ENCODE assay signal across 13 cellular contexts in the genomic region with DNA sequence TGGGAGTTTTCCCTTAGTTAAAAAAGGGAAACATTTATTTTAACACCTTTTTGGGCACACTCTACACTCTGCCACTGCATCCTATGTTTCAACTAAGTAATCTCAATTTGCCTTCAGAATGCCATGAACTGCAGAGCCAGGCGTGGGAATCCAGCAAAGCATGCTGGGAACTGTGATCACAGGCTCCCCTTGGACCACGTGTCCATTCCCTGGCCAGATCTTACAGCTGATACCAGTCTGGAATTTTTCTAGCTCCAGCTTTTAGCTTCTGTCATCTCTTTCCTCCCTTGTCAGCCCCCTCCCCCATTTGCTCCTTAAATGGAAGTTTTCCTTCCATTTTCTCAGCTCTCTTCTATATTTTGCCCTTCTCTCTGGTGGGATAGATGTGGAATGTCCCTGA. TPM values are rescaled to one million over a fixed set of nuclear protein-coding genes. Genes with fewer than 3 reads are reported as not detected.
DNase-seq lines count a peak whose midpoint lies in the region; ATAC-seq and TF ChIP-seq lines count a peak whose summit lies in the region.
"Had no signal": no experiment of that assay in that cellular context is flagged by ENCODE, and none has a peak within 500 bp of the region (broad histone marks: within the 10 kb centered on the region; RNA-seq: fewer than 3 reads in every experiment).

No MANE protein-coding gene starts in this region.

- peaks cover 46 to 59% of the 10 kb centered on the region in 2 experiments for H3K4me1 ChIP-seq in neutrophil (ENCODE audit: control insufficient read depth in 1 of 2, insufficient read depth in 1 of 2, low read depth in 1 of 2, low read length in 1 of 2)

- H3K36me3 ChIP-seq in neutrophil: peaks cover 43% of the 10 kb centered on the region

- intact Hi-C loops in activated CD4-positive, alpha-beta T cell treated with anti-CD3 and anti-CD28 coated beads for 36 hours (cut with DNase I, micrococcal nuclease): no loop called here

- TF ChIP-seq CTCF in neutrophil (IDR thresholded peaks at IDR 0.05) (no peak), WTC11 (IDR thresholded peaks at IDR 0.05) (no peak)

- H3K9me3 Mint-ChIP-seq in activated CD4-positive, alpha-beta T cell treated with anti-CD3 and anti-CD28 coated beads for 36 hours (ENCODE audit: low read depth): no peaks in the 10 kb centered on the region
- H3K9me3 Mint-ChIP-seq in WTC11: no peaks in the 10 kb centered on the region

- CTCF ChIA-PET in activated CD4-positive, alpha-beta T cell treated with anti-CD3 and anti-CD28 coated beads for 36 hours (lab: Charles Lee): interaction anchor here (0.7 to 2.2 kb wide), 5 partner anchors 10 to 119 kb away, joined by 3 to 9 read pairs (median 4); no protein-coding TSS in a partner anchor
- CTCF ChIA-PET in WTC11 (lab: Charles Lee): no interaction called here

- H3K4me1 Mint-ChIP-seq in activated CD4-positive, alpha-beta T cell treated with anti-CD3 and anti-CD28 coated beads for 36 hours: peaks cover 78% of the 10 kb centered on the region
- H3K4me1 Mint-ChIP-seq in WTC11: peaks cover 4% of the 10 kb centered on the region; the same call in 1 of the 2 replicates

- no peak for ATAC-seq in activated CD4-positive, alpha-beta T cell treated with anti-CD3 and anti-CD28 coated beads for 36 hours
- ATAC-seq in WTC11: no peak
- no peak for ATAC-seq in HG02759 (IDR thresholded peaks at IDR 0.05; ENCODE audit: unreplicated experiment)
- ATAC-seq: A549 had no signal

- DNase-seq in activated CD4-positive, alpha-beta T cell treated with anti-CD3 and anti-CD28 coated beads for 36 hours: no peak
- DNase-seq in activated CD4-positive, alpha-beta T cell treated with anti-CD3 and anti-CD28 coated beads, Interleukin-2, amount 50 U/mL, for 48 hours: no peak
- peak; percentile 41 for DNase-seq in dermis blood vessel endothelial cell
- no peak for DNase-seq in kidney tubule cell (ENCODE audit: low spot score)
- no peak for DNase-seq in WTC11 (ENCODE audit: low spot score)
- DNase-seq: activated CD4-positive, alpha-beta T cell treated with anti-CD3 and anti-CD28 coated beads, Interleukin-2, amount 50 U/mL, for 1 hour; foreskin fibroblast; MV-4-11; occipital lobe had no signal

- H3K9me3 ChIP-seq in neutrophil: no peaks in the 10 kb centered on the region
- H3K9me3 ChIP-seq: A549 had no signal

- H3K36me3 Mint-ChIP-seq in activated CD4-positive, alpha-beta T cell treated with anti-CD3 and anti-CD28 coated beads for 36 hours (ENCODE audit: low read depth): peaks cover 10% of the 10 kb centered on the region
- no peaks in the 10 kb centered on the region for H3K36me3 Mint-ChIP-seq in WTC11

- peak overlapping the region; percentile 70 for H3K27ac ChIP-seq in neutrophil
- H3K27ac ChIP-seq: A549 had no signal

- no peak overlapping the region for H3K4me3 Mint-ChIP-seq in activated CD4-positive, alpha-beta T cell treated with anti-CD3 and anti-CD28 coated beads for 36 hours
- no peak overlapping the region for H3K4me3 Mint-ChIP-seq in WTC11

- peak overlapping the region; percentile 48 for H3K27ac Mint-ChIP-seq in activated CD4-positive, alpha-beta T cell treated with anti-CD3 and anti-CD28 coated beads for 36 hours
- H3K27ac Mint-ChIP-seq in WTC11: no peak overlapping the region

- no peaks in the 10 kb centered on the region for H3K27me3 ChIP-seq in neutrophil

- no peak for TF ChIP-seq RAD21 in Ishikawa (IDR thresholded peaks at IDR 0.05; ENCODE audit: low read depth)

- H3K27me3 Mint-ChIP-seq in activated CD4-positive, alpha-beta T cell treated with anti-CD3 and anti-CD28 coated beads for 36 hours: no peaks in the 10 kb centered on the region
- peaks cover 3% of the 10 kb centered on the region for H3K27me3 Mint-ChIP-seq in WTC11 (ENCODE audit: low read depth)

- no peak for TF ChIP-seq EP300 in Ishikawa (IDR thresholded peaks at IDR 0.05; ENCODE audit: borderline replicate concordance)

- H3K4me3 ChIP-seq in neutrophil (ENCODE audit: low read depth in 1 of 2, low read length in 1 of 2): no peak overlapping the region
- H3K4me3 ChIP-seq: A549 had no signal

- POLR2A ChIA-PET in activated CD4-positive, alpha-beta T cell treated with anti-CD3 and anti-CD28 coated beads for 36 hours (lab: Charles Lee): no interaction called here
- POLR2A ChIA-PET in WTC11 (lab: Charles Lee): interaction anchor here (0.6 kb wide), 1 partner anchor 351 kb away, joined by 4 read pairs; no protein-coding TSS in a partner anchor

TF ChIP-seq in Ishikawa, 13 proteins besides CTCF, POLR2A, EP300 and RAD21:
- TF ChIP-seq TAF1 (IDR thresholded peaks at IDR 0.05; ENCODE audit: low read depth) (no peak), CEBPB (IDR thresholded peaks at IDR 0.05) (no peak), ZBTB7A (IDR thresholded peaks at IDR 0.05; ENCODE audit: low read depth) (no peak)
- TF ChIP-seq, protein P1, sequence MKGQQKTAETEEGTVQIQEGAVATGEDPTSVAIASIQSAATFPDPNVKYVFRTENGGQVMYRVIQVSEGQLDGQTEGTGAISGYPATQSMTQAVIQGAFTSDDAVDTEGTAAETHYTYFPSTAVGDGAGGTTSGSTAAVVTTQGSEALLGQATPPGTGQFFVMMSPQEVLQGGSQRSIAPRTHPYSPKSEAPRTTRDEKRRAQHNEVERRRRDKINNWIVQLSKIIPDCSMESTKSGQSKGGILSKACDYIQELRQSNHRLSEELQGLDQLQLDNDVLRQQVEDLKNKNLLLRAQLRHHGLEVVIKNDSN (IDR thresholded peaks at IDR 0.05): peak; percentile 34; the same call in 1 of the 2 replicates
TF ChIP-seq in Ishikawa: peak in this region for 1.

TF ChIP-seq in WTC11, 78 proteins besides CTCF, POLR2A, EP300 and RAD21 (continues in another document):
- TF ChIP-seq, protein P2, sequence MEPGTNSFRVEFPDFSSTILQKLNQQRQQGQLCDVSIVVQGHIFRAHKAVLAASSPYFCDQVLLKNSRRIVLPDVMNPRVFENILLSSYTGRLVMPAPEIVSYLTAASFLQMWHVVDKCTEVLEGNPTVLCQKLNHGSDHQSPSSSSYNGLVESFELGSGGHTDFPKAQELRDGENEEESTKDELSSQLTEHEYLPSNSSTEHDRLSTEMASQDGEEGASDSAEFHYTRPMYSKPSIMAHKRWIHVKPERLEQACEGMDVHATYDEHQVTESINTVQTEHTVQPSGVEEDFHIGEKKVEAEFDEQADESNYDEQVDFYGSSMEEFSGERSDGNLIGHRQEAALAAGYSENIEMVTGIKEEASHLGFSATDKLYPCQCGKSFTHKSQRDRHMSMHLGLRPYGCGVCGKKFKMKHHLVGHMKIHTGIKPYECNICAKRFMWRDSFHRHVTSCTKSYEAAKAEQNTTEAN (CRISPR knock-in tag; IDR thresholded peaks at IDR 0.05): no peak
- TF ChIP-seq SMAD3 (CRISPR knock-in tag; IDR thresholded peaks at IDR 0.05; ENCODE audit: borderline replicate concordance) (no peak), SMAD4 (CRISPR knock-in tag; IDR thresholded peaks at IDR 0.05) (no peak), ZNF317 (CRISPR knock-in tag; IDR thresholded peaks at IDR 0.05; ENCODE audit: borderline replicate concordance, low read depth) (no peak), JUN (CRISPR knock-in tag; IDR thresholded peaks at IDR 0.05) (no peak), NFE2L1 (CRISPR knock-in tag; IDR thresholded peaks at IDR 0.05) (no peak), OVOL2 (CRISPR knock-in tag; IDR thresholded peaks at IDR 0.05; ENCODE audit: borderline replicate concordance) (no peak), JAZF1 (CRISPR knock-in tag; IDR thresholded peaks at IDR 0.05) (no peak), ELF4 (CRISPR knock-in tag; IDR thresholded peaks at IDR 0.05; ENCODE audit: low read depth) (no peak)
- TF ChIP-seq, protein P3, sequence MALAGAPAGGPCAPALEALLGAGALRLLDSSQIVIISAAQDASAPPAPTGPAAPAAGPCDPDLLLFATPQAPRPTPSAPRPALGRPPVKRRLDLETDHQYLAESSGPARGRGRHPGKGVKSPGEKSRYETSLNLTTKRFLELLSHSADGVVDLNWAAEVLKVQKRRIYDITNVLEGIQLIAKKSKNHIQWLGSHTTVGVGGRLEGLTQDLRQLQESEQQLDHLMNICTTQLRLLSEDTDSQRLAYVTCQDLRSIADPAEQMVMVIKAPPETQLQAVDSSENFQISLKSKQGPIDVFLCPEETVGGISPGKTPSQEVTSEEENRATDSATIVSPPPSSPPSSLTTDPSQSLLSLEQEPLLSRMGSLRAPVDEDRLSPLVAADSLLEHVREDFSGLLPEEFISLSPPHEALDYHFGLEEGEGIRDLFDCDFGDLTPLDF (CRISPR knock-in tag; IDR thresholded peaks at IDR 0.05): no peak
- TF ChIP-seq, protein P4, sequence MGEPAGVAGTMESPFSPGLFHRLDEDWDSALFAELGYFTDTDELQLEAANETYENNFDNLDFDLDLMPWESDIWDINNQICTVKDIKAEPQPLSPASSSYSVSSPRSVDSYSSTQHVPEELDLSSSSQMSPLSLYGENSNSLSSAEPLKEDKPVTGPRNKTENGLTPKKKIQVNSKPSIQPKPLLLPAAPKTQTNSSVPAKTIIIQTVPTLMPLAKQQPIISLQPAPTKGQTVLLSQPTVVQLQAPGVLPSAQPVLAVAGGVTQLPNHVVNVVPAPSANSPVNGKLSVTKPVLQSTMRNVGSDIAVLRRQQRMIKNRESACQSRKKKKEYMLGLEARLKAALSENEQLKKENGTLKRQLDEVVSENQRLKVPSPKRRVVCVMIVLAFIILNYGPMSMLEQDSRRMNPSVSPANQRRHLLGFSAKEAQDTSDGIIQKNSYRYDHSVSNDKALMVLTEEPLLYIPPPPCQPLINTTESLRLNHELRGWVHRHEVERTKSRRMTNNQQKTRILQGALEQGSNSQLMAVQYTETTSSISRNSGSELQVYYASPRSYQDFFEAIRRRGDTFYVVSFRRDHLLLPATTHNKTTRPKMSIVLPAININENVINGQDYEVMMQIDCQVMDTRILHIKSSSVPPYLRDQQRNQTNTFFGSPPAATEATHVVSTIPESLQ (CRISPR knock-in tag; IDR thresholded peaks at IDR 0.05): no peak
- TF ChIP-seq, protein P5, sequence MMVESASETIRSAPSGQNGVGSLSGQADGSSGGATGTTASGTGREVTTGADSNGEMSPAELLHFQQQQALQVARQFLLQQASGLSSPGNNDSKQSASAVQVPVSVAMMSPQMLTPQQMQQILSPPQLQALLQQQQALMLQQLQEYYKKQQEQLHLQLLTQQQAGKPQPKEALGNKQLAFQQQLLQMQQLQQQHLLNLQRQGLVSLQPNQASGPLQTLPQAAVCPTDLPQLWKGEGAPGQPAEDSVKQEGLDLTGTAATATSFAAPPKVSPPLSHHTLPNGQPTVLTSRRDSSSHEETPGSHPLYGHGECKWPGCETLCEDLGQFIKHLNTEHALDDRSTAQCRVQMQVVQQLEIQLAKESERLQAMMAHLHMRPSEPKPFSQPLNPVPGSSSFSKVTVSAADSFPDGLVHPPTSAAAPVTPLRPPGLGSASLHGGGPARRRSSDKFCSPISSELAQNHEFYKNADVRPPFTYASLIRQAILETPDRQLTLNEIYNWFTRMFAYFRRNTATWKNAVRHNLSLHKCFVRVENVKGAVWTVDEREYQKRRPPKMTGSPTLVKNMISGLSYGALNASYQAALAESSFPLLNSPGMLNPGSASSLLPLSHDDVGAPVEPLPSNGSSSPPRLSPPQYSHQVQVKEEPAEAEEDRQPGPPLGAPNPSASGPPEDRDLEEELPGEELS (CRISPR knock-in tag; IDR thresholded peaks at IDR 0.05): no peak

RNA-seq across cellular contexts. Expression of a gene that starts 29.4 kb away (rescaled TPM):
- total RNA-seq in activated CD4-positive, alpha-beta T cell treated with anti-CD3 and anti-CD28 coated beads for 36 hours: 10 to 100 TPM; 59.9 to 62.0 TPM
- total RNA-seq in dermis blood vessel endothelial cell (49.2 and 55.7 TPM in 2 replicates), WTC11 (2021) (0.23 to 0.71 TPM (median 0.50 TPM) in 3 replicates)

Comparison
In these comparisons a context has a peak if more than half of its experiments do, and no peak if none do; other contexts are left out.
1. RNA of a gene that starts 29.4 kb away (total RNA-seq): 59.9 to 62.0 TPM in activated CD4-positive, alpha-beta T cell treated with anti-CD3 and anti-CD28 coated beads for 36 hours and 49.2 to 55.7 TPM in dermis blood vessel endothelial cell; 0.23 to 0.71 TPM in WTC11; every median in the first group is over 10 times any median in the second.